ENCODE assay signal across 23 cellular contexts in the genomic region with DNA sequence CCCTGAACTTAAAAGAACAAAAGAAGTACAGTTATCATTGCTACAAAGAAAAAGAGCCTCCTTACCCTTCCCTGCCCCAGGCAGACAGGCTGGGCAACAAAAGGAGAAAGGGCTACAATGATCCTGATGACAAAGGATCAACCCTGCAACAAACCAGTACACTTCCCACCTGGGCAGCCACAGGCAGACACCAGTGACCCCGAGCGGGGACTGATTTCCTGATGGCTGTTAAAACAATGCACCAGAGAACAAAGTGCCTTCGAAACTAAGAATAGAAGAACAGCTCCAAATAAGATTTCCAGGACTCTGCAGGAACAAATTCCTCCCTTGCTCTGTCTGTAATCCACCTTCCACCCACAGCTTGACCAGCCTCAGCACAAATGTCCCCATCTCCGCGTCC.
"Had no signal": no experiment of that assay in that cellular context is flagged by ENCODE, and none has a peak within 500 bp of the region (broad histone marks: within the 10 kb centered on the region; RNA-seq: fewer than 3 reads in every experiment).

No MANE protein-coding gene starts in this region.

- ATAC-seq: activated CD4-positive, CD25-positive, alpha-beta regulatory T cell treated with anti-CD3 and anti-CD28 coated beads, Interleukin-2, amount 50 U/mL, for 24 hours; activated CD8-positive, alpha-beta T cell treated with anti-CD3 and anti-CD28 coated beads, Interleukin-2, amount 10 ng/mL, durations not matched to agents 7 days and 5 days; activated naive CD4-positive, alpha-beta T cell treated with anti-CD3 and anti-CD28 coated beads, Interleukin-2, amount 50 U/mL, for 72 hours; activated naive CD8-positive, alpha-beta T cell treated with anti-CD3 and anti-CD28 coated beads, Interleukin-2, amount 50 U/mL, for 24 hours; body of pancreas had no signal

- H3K36me3 ChIP-seq: ascending aorta, SJCRH30 had no signal

- H3K4me3 Mint-ChIP-seq: activated CD8-positive, alpha-beta T cell treated with anti-CD3 and anti-CD28 coated beads, Interleukin-2, amount 10 ng/mL, durations not matched to agents 7 days and 5 days; activated naive CD8-positive, alpha-beta T cell treated with anti-CD3 and anti-CD28 coated beads, Interleukin-2, amount 50 U/mL, for 24 hours had no signal

- H3K4me3 ChIP-seq: ascending aorta, body of pancreas, SJCRH30 had no signal

- H3K9ac ChIP-seq: SK-N-SH had no signal

- H3K9me3 ChIP-seq: ascending aorta, body of pancreas, SJCRH30, SK-N-SH had no signal

- H3K9me3 Mint-ChIP-seq: activated naive CD4-positive, alpha-beta T cell treated with anti-CD3 and anti-CD28 coated beads, Interleukin-2, amount 50 U/mL, for 72 hours; activated naive CD8-positive, alpha-beta T cell treated with anti-CD3 and anti-CD28 coated beads, Interleukin-2, amount 50 U/mL, for 24 hours had no signal

- H3K4me1 ChIP-seq: ascending aorta, body of pancreas, SJCRH30 had no signal

- H3K27ac ChIP-seq: ascending aorta, body of pancreas, SJCRH30 had no signal

- H3K27me3 Mint-ChIP-seq: activated naive CD8-positive, alpha-beta T cell treated with anti-CD3 and anti-CD28 coated beads, Interleukin-2, amount 50 U/mL, for 24 hours had no signal

- H3K4me2 ChIP-seq: SK-N-SH had no signal

- DNase-seq: activated CD4-positive, alpha-beta T cell treated with anti-CD3 and anti-CD28 coated beads for 48 hours; activated CD4-positive, alpha-beta T cell treated with anti-CD3 and anti-CD28 coated beads, Interleukin-2, amount 50 U/mL, for 4 hours; activated CD8-positive, alpha-beta memory T cell treated with anti-CD3 and anti-CD28 coated beads, Interleukin-2, amount 50 U/mL, for 48 hours; activated CD8-positive, alpha-beta T cell treated with anti-CD3 and anti-CD28 coated beads, Interleukin-2, amount 10 ng/mL, durations not matched to agents 7 days and 5 days; activated naive CD8-positive, alpha-beta T cell treated with anti-CD3 and anti-CD28 coated beads, Interleukin-2, amount 50 U/mL, for 24 hours; activated T-cell treated with anti-CD3 and anti-CD28 coated beads, Interleukin-2, amount 50 U/mL, for 1 hour; amniotic stem cell; body of pancreas; Kasumi-1; KBM-7; NCI-H1092; NCI-H1417; NCI-H1930; NCI-H2171; NCI-H226; NCI-H526; NCI-H82; SJCRH30; SK-N-SH; T-helper 1 cell had no signal

- H3K27me3 ChIP-seq: ascending aorta, body of pancreas, SJCRH30 had no signal

- H3K27ac Mint-ChIP-seq: activated CD8-positive, alpha-beta T cell treated with anti-CD3 and anti-CD28 coated beads, Interleukin-2, amount 10 ng/mL, durations not matched to agents 7 days and 5 days; activated naive CD4-positive, alpha-beta T cell treated with anti-CD3 and anti-CD28 coated beads, Interleukin-2, amount 50 U/mL, for 72 hours; activated naive CD8-positive, alpha-beta T cell treated with anti-CD3 and anti-CD28 coated beads, Interleukin-2, amount 50 U/mL, for 24 hours had no signal
